ENCODE assay signal across 16 cellular contexts in genomic region chr19:6717036-6717435, GRCh38. TPM values are rescaled to one million over a fixed set of nuclear protein-coding genes. Genes with fewer than 3 reads are reported as not detected.
DNase-seq lines count a peak whose midpoint lies in the region; ATAC-seq and TF ChIP-seq lines count a peak whose summit lies in the region.
"Had no signal": no experiment of that assay in that cellular context is flagged by ENCODE, and none has a peak within 500 bp of the region (broad histone marks: within the 10 kb centered on the region; RNA-seq: fewer than 3 reads in every experiment).

No MANE protein-coding gene starts in this region.

- DNase-seq in activated naive CD8-positive, alpha-beta T cell treated with anti-CD3 and anti-CD28 coated beads for 36 hours, result no peak
- DNase-seq in activated naive CD8-positive, alpha-beta T cell treated with anti-CD3 and anti-CD28 coated beads, Interleukin-2, amount 50 U/mL, for 24 hours, result no peak
- no peak for DNase-seq in HFF-Myc (ENCODE audit: extremely low read depth, low read depth)
- DNase-seq in chondrocyte (ENCODE audit: low spot score), result no peak
- DNase-seq in osteoblast (ENCODE audit: insufficient read length, low spot score, missing footprints), result peak; percentile 68
- DNase-seq in foreskin melanocyte, result no peak
- DNase-seq in NCI-H2171 (lab: John Stamatoyannopoulos, UW), result no peak
- no peak for DNase-seq in LoVo (ENCODE audit: low spot score)
- DNase-seq: activated CD4-positive, alpha-beta T cell treated with anti-CD3 and anti-CD28 coated beads, Interleukin-2, amount 10 ng/mL, durations not matched to agents 24 days and 14 days; activated T-cell treated with anti-CD3 and anti-CD28 coated beads, Interleukin-2, amount 50 U/mL, for 72 hours; anterior cingulate cortex; NCI-H446; PC-9; SW 1271 had no signal

- H3K9me3 Mint-ChIP-seq in activated naive CD8-positive, alpha-beta T cell treated with anti-CD3 and anti-CD28 coated beads for 36 hours, result no peaks in the 10 kb centered on the region
- H3K9me3 Mint-ChIP-seq in activated naive CD8-positive, alpha-beta T cell treated with anti-CD3 and anti-CD28 coated beads, Interleukin-2, amount 50 U/mL, for 24 hours, result peaks cover 5% of the 10 kb centered on the region
- no peaks in the 10 kb centered on the region for H3K9me3 Mint-ChIP-seq in chondrocyte (ENCODE audit: low read depth)
- H3K9me3 Mint-ChIP-seq: activated CD4-positive, alpha-beta T cell treated with anti-CD3 and anti-CD28 coated beads, Interleukin-2, amount 10 ng/mL, durations not matched to agents 24 days and 14 days had no signal

- ATAC-seq in activated naive CD8-positive, alpha-beta T cell treated with anti-CD3 and anti-CD28 coated beads, Interleukin-2, amount 50 U/mL, for 24 hours, result no peak
- ATAC-seq: activated T-cell treated with anti-CD3 and anti-CD28 coated beads, Interleukin-2, amount 50 U/mL, for 72 hours had no signal

- H3K27me3 ChIP-seq in osteoblast (ENCODE audit: insufficient read depth, low read length), result peaks cover 8% of the 10 kb centered on the region

- H3K4me2 ChIP-seq in osteoblast (ENCODE audit: insufficient read depth, low read length), result no peak overlapping the region
- H3K4me2 ChIP-seq: PC-9 had no signal

- H4K20me1 ChIP-seq in osteoblast (ENCODE audit: insufficient read depth, low read length), result no peaks in the 10 kb centered on the region

- H2AFZ ChIP-seq in osteoblast (ENCODE audit: low read length), result no peak overlapping the region
- H2AFZ ChIP-seq: PC-9 had no signal

- H3K79me2 ChIP-seq in osteoblast (ENCODE audit: insufficient read depth, low read length), result no peaks in the 10 kb centered on the region

- peak; percentile 18 for TF ChIP-seq CTCF in HFF-Myc (IDR thresholded peaks at IDR 0.05; ENCODE audit: low read depth, low read length, missing control alignments)
- TF ChIP-seq CTCF in chondrocyte (IDR thresholded peaks at IDR 0.05), result peak; percentile 33
- TF ChIP-seq CTCF in osteoblast (IDR thresholded peaks at IDR 0.05; ENCODE audit: extremely low read depth, low read depth, low read length), result no peak

- peaks cover 10% of the 10 kb centered on the region for H3K4me1 Mint-ChIP-seq in activated naive CD8-positive, alpha-beta T cell treated with anti-CD3 and anti-CD28 coated beads for 36 hours
- peaks cover 21% of the 10 kb centered on the region for H3K4me1 Mint-ChIP-seq in activated naive CD8-positive, alpha-beta T cell treated with anti-CD3 and anti-CD28 coated beads, Interleukin-2, amount 50 U/mL, for 24 hours
- no peaks in the 10 kb centered on the region for H3K4me1 Mint-ChIP-seq in chondrocyte (ENCODE audit: low read depth)

- H3K27ac Mint-ChIP-seq in activated naive CD8-positive, alpha-beta T cell treated with anti-CD3 and anti-CD28 coated beads for 36 hours, result peak overlapping the region; percentile 0
- H3K27ac Mint-ChIP-seq in activated naive CD8-positive, alpha-beta T cell treated with anti-CD3 and anti-CD28 coated beads, Interleukin-2, amount 50 U/mL, for 24 hours, result no peak overlapping the region
- no peak overlapping the region for H3K27ac Mint-ChIP-seq in chondrocyte (ENCODE audit: unreplicated experiment)
- H3K27ac Mint-ChIP-seq: activated T-cell treated with anti-CD3 and anti-CD28 coated beads, Interleukin-2, amount 50 U/mL, for 72 hours had no signal

- no peak overlapping the region for H3K4me3 Mint-ChIP-seq in activated naive CD8-positive, alpha-beta T cell treated with anti-CD3 and anti-CD28 coated beads for 36 hours
- no peak overlapping the region for H3K4me3 Mint-ChIP-seq in activated naive CD8-positive, alpha-beta T cell treated with anti-CD3 and anti-CD28 coated beads, Interleukin-2, amount 50 U/mL, for 24 hours
- H3K4me3 Mint-ChIP-seq in chondrocyte (ENCODE audit: unreplicated experiment), result no peak overlapping the region
- H3K4me3 Mint-ChIP-seq: activated CD4-positive, alpha-beta T cell treated with anti-CD3 and anti-CD28 coated beads, Interleukin-2, amount 10 ng/mL, durations not matched to agents 24 days and 14 days; activated T-cell treated with anti-CD3 and anti-CD28 coated beads, Interleukin-2, amount 50 U/mL, for 72 hours had no signal

- H3K36me3 ChIP-seq in osteoblast (ENCODE audit: insufficient read depth, low read length), result no peaks in the 10 kb centered on the region

- H3K36me3 Mint-ChIP-seq in activated naive CD8-positive, alpha-beta T cell treated with anti-CD3 and anti-CD28 coated beads for 36 hours, result no peaks in the 10 kb centered on the region
- H3K36me3 Mint-ChIP-seq in activated naive CD8-positive, alpha-beta T cell treated with anti-CD3 and anti-CD28 coated beads, Interleukin-2, amount 50 U/mL, for 24 hours (ENCODE audit: low read depth), result no peaks in the 10 kb centered on the region
- no peaks in the 10 kb centered on the region for H3K36me3 Mint-ChIP-seq in chondrocyte (ENCODE audit: low read depth)

- H3K9me3 ChIP-seq in osteoblast (ENCODE audit: low read depth, low read length), result no peaks in the 10 kb centered on the region

- H3K4me1 ChIP-seq in osteoblast (ENCODE audit: insufficient read depth, low read length), result peaks cover 8% of the 10 kb centered on the region

- H3K4me3 ChIP-seq in HFF-Myc (replicated peaks; ENCODE audit: low read depth, low read length) (no peak overlapping the region), osteoblast (ENCODE audit: insufficient read depth, low read length) (no peak overlapping the region)
- H3K4me3 ChIP-seq: PC-9 had no signal

- no peak overlapping the region for H3K27ac ChIP-seq in osteoblast (ENCODE audit: low read depth, low read length)
- H3K27ac ChIP-seq: PC-9 had no signal

- peaks cover 3% of the 10 kb centered on the region for H3K27me3 Mint-ChIP-seq in activated naive CD8-positive, alpha-beta T cell treated with anti-CD3 and anti-CD28 coated beads for 36 hours
- H3K27me3 Mint-ChIP-seq in activated naive CD8-positive, alpha-beta T cell treated with anti-CD3 and anti-CD28 coated beads, Interleukin-2, amount 50 U/mL, for 24 hours, result peaks cover 3% of the 10 kb centered on the region
- peaks cover 23% of the 10 kb centered on the region for H3K27me3 Mint-ChIP-seq in chondrocyte (ENCODE audit: low read depth)

RNA-seq across cellular contexts. Expression of gene C3, which starts 3.4 kb away (rescaled TPM):
- under 1 TPM; 0.22 to 0.64 TPM for total RNA-seq in activated naive CD8-positive, alpha-beta T cell treated with anti-CD3 and anti-CD28 coated beads for 36 hours
- total RNA-seq in chondrocyte (0.77 TPM in 1 of 3 replicates, not detected in the others), osteoblast (5.0 and 14.1 TPM in 2 replicates)

RNA-seq across cellular contexts. Expression of gene GPR108, which starts 20.3 kb away (rescaled TPM):
- total RNA-seq in activated naive CD8-positive, alpha-beta T cell treated with anti-CD3 and anti-CD28 coated beads for 36 hours, result 10 to 100 TPM; 56.0 to 62.9 TPM
- 38.4 to 42.4 TPM (median 39.8 TPM) in 3 replicates for total RNA-seq in chondrocyte
- total RNA-seq in osteoblast, result 42.3 and 52.2 TPM in 2 replicates

RNA-seq across cellular contexts. Expression of gene TRIP10, which starts 22.4 kb away (rescaled TPM):
- total RNA-seq in activated naive CD8-positive, alpha-beta T cell treated with anti-CD3 and anti-CD28 coated beads for 36 hours, result 10 to 100 TPM; 29.8 to 31.3 TPM
- 81.6 to 107 TPM (median 103 TPM) in 3 replicates for total RNA-seq in chondrocyte
- 32.4 and 36.2 TPM in 2 replicates for total RNA-seq in osteoblast

RNA-seq across cellular contexts. Expression of gene TNFSF14, which starts 47.1 kb away (rescaled TPM):
- 10 to 100 TPM; 68.0 to 72.8 TPM for total RNA-seq in activated naive CD8-positive, alpha-beta T cell treated with anti-CD3 and anti-CD28 coated beads for 36 hours
- not detected in 3 replicates for total RNA-seq in chondrocyte
- total RNA-seq in osteoblast, result not detected in 2 replicates
- total RNA-seq: dermis microvascular lymphatic vessel endothelial cell, fibroblast of lung had no signal

RNA-seq across cellular contexts. Expression of gene SH2D3A, which starts 50.2 kb away (rescaled TPM):
- 10 to 100 TPM; 25.7 to 26.1 TPM for total RNA-seq in activated naive CD8-positive, alpha-beta T cell treated with anti-CD3 and anti-CD28 coated beads for 36 hours
- total RNA-seq in chondrocyte, result 0.41 to 0.52 TPM in 2 of 3 replicates, not detected in the other
- total RNA-seq in osteoblast, result not detected in 2 replicates
- total RNA-seq: fibroblast of lung had no signal
